Comparison of ENCODE assay signal across 2 cellular contexts in genomic region chr1:116498789-116499628, GRCh38.
TF ChIP-seq lines count a peak whose summit lies in the region.

No MANE protein-coding gene starts in this region.

TF ChIP-seq in SK-N-SH, 30 proteins besides CTCF, POLR2A, EP300 and RAD21:
- TF ChIP-seq ZBTB33 (IDR thresholded peaks at IDR 0.05; ENCODE audit: borderline replicate concordance, low read depth) (no peak), PBX3 (IDR thresholded peaks at IDR 0.05) (no peak), REST (IDR thresholded peaks at IDR 0.05; ENCODE audit: low read depth, low read length) (no peak), TEAD4 (IDR thresholded peaks at IDR 0.05; ENCODE audit: borderline replicate concordance, insufficient read depth) (no peak), CHD2 (IDR thresholded peaks at IDR 0.05; ENCODE audit: low read length, partially characterized antibody) (peak; percentile 21), POLR2AphosphoS5 (IDR thresholded peaks at IDR 0.05; ENCODE audit: low read depth, low read length) (no peak), GABPA (IDR thresholded peaks at IDR 0.05; ENCODE audit: low read depth) (no peak), RFX5 (IDR thresholded peaks at IDR 0.05; ENCODE audit: low read length) (no peak), RXRA (IDR thresholded peaks at IDR 0.05; ENCODE audit: borderline replicate concordance, low read depth) (no peak; the same call in 1 of the 2 replicates), YY1 (IDR thresholded peaks at IDR 0.05; ENCODE audit: low read depth) (peak; percentile 64; the same call in 1 of the 2 replicates), FOXM1 (IDR thresholded peaks at IDR 0.05; ENCODE audit: low read depth) (no peak), JUND (IDR thresholded peaks at IDR 0.05) (no peak), ELF1 (IDR thresholded peaks at IDR 0.05) (no peak), NRF1 (IDR thresholded peaks at IDR 0.05; ENCODE audit: low read depth, low read length) (no peak), NFIC (IDR thresholded peaks at IDR 0.05; ENCODE audit: borderline replicate concordance) (no peak), MEF2A (IDR thresholded peaks at IDR 0.05; ENCODE audit: borderline replicate concordance, low read depth) (no peak), TAF1 (IDR thresholded peaks at IDR 0.05; ENCODE audit: borderline replicate concordance, low read depth, low read length) (no peak), MXI1 (IDR thresholded peaks at IDR 0.05; ENCODE audit: low read depth, low read length) (no peak), FOSL2 (IDR thresholded peaks at IDR 0.05; ENCODE audit: borderline replicate concordance, low read depth) (no peak), SMC3 (IDR thresholded peaks at IDR 0.05; ENCODE audit: low read depth, low read length) (peak; percentile 92), SIN3A (IDR thresholded peaks at IDR 0.05; ENCODE audit: borderline replicate concordance, low read depth, low read length) (no peak), RCOR1 (IDR thresholded peaks at IDR 0.05; ENCODE audit: low read length) (no peak), MAX (IDR thresholded peaks at IDR 0.05; ENCODE audit: low read depth) (no peak), IRF3 (IDR thresholded peaks at IDR 0.05; ENCODE audit: low read depth, low read length) (no peak)

TF ChIP-seq in GM12878, 131 proteins besides CTCF, POLR2A, EP300 and RAD21:
- TF ChIP-seq SP1 (IDR thresholded peaks at IDR 0.05; ENCODE audit: low read depth, low read length) (no peak), KLF5 (IDR thresholded peaks at IDR 0.05; ENCODE audit: partially characterized antibody) (no peak), SPI1 (IDR thresholded peaks at IDR 0.05; ENCODE audit: borderline replicate concordance, insufficient read depth, low read depth, low read length) (peak; percentile 37; the same call in 1 of the 2 replicates), IRF4 (IDR thresholded peaks at IDR 0.05; ENCODE audit: low read depth, low read length) (no peak), IKZF2 (IDR thresholded peaks at IDR 0.05) (peak in 1 of 2 experiments; percentile 35; a peak in 1 of 4 replicates), IKZF1 (conservative IDR thresholded peaks at IDR 0.05) (peak; percentile 36; the same call in 1 of the 2 replicates), FOS (IDR thresholded peaks at IDR 0.05; ENCODE audit: borderline replicate concordance, extremely low read depth, insufficient read length) (no peak), SMC3 (IDR thresholded peaks at IDR 0.05; ENCODE audit: borderline replicate concordance, low read length) (peak; percentile 69; the same call in 1 of the 2 replicates), YY1 (IDR thresholded peaks at IDR 0.05; ENCODE audit: low read depth, low read length) (peak; percentile 90), NFIC (IDR thresholded peaks at IDR 0.05; ENCODE audit: low read depth, low read length) (no peak), LARP7 (IDR thresholded peaks at IDR 0.05) (no peak), MEF2A (IDR thresholded peaks at IDR 0.05; ENCODE audit: insufficient read depth, low read depth, low read length) (0 out of 2 replicates have a peak, but pooled peaks have one; percentile 18), SMARCA5 (IDR thresholded peaks at IDR 0.05) (peak; percentile 56; the same call in 1 of the 2 replicates), CBFB (IDR thresholded peaks at IDR 0.05; ENCODE audit: low read depth) (no peak), CBX5 (IDR thresholded peaks at IDR 0.05; ENCODE audit: low read depth) (no peak), RBBP5 (conservative IDR thresholded peaks at IDR 0.05) (no peak), SRF (IDR thresholded peaks at IDR 0.05; ENCODE audit: low read depth in 2 of 2, low read length in 2 of 2) (no peak), ZBTB11 (CRISPR knock-in tag; IDR thresholded peaks at IDR 0.05) (no peak)
